Comparison of ENCODE assay signal across 8 cellular contexts in the genomic region with DNA sequence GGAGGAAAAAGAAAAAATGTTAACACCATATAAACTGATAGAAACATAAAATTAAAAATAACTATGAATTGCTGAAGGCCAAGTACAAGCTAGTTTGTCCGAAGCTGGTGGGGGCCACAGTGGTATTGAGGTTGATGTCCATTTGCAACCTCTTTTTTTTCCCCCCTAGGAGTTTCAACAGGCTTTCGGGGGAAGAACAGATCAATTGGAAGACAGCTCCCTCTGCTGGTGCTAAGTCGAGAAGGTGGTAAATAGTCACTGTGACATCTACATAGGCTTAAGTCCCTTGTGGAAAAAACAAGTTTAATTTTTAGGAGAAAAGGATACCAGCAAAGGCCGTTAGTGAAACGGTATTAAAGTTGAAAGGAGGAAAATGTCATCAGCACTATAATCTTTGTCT.
DNase-seq lines count a peak whose midpoint lies in the region; FAIRE-seq and TF ChIP-seq lines count a peak whose summit lies in the region.

No MANE protein-coding gene starts in this region.

- no peak overlapping the region for H2BK5ac ChIP-seq in neuronal stem cell (ENCODE audit: low read length)

- no peak overlapping the region for H3K4me2 ChIP-seq in SU-DHL-6 (ENCODE audit: low read depth, low read length, poor library complexity, severe bottlenecking)
- H3K4me2 ChIP-seq in endothelial cell of umbilical vein (ENCODE audit: insufficient read depth, low read length), result no peak overlapping the region
- H3K4me2 ChIP-seq in neuronal stem cell (ENCODE audit: insufficient read depth, low read length, poor library complexity, severe bottlenecking), result no peak overlapping the region

- H3K9ac ChIP-seq in SU-DHL-6 (ENCODE audit: low read length) (no peak overlapping the region), endothelial cell of umbilical vein (replicated peaks; ENCODE audit: extremely low read depth, insufficient read depth, low read length) (no peak overlapping the region), neuronal stem cell (ENCODE audit: low read depth, low read length, poor library complexity) (no peak overlapping the region)

- no peaks in the 10 kb centered on the region for H3F3A ChIP-seq in SU-DHL-6 (ENCODE audit: insufficient read depth)

- CTCF ChIA-PET in endothelial cell of umbilical vein (lab: Charles Lee), result interaction anchor here (1.0 to 2.8 kb wide), 3 partner anchors 39 to 206 kb away, joined by 3 to 17 read pairs (median 4); no protein-coding TSS in a partner anchor

- 16% methylated on average over 5 of the region's 5 CpGs for WGBS in prostate gland
- no CpG with 5 or more reads among the region's 5 CpGs for WGBS in neuronal stem cell (ENCODE audit: extremely low coverage in 2 of 2, insufficient read length in 2 of 2, insufficient replicate concordance in 1 of 2), 2 donors

- no peaks in the 10 kb centered on the region for H3K9me2 ChIP-seq in SU-DHL-6 (replicated peaks; ENCODE audit: insufficient read depth, low read length)

- no TSS peak for BruUV-seq in endothelial cell of umbilical vein (replicated peaks; lab: Mats Ljungman, UMichigan)

- H3K4me3 ChIP-seq in SU-DHL-6 (ENCODE audit: insufficient read depth, low read length, poor library complexity, severe bottlenecking) (no peak overlapping the region), endothelial cell of umbilical vein (replicated peaks in 1 of 3; ENCODE audit: insufficient read depth in 1 of 3, low read depth in 1 of 3, low read length in 3 of 3) (no peak overlapping the region), prostate gland (no peak overlapping the region), neuronal stem cell (ENCODE audit: low read length in 2 of 2) (no peak overlapping the region)

- H3K14ac ChIP-seq in neuronal stem cell (ENCODE audit: low read length), result no peak overlapping the region

- TF ChIP-seq CTCF in SU-DHL-6 (IDR thresholded peaks at IDR 0.05; ENCODE audit: insufficient read depth, low read length, poor library complexity, severe bottlenecking), result peak; percentile 43
- peak; percentile 14 to 36 for TF ChIP-seq CTCF in endothelial cell of umbilical vein (IDR thresholded peaks at IDR 0.05; ENCODE audit: extremely low read depth in 1 of 2, insufficient read depth in 1 of 2, low read depth in 1 of 2, low read length in 2 of 2)
- TF ChIP-seq CTCF in prostate gland (IDR thresholded peaks at IDR 0.05), result peak in 2 of 4 experiments; percentile 21 to 23

- dilution Hi-C loops in endothelial cell of umbilical vein (cut with MboI; ENCODE audit: extremely low pct_ligation_motif_present, low sequenced_read_pairs), result no loop called here

- no peak overlapping the region for H2BK12ac ChIP-seq in neuronal stem cell (ENCODE audit: low read length)

- no peak overlapping the region for H3K18ac ChIP-seq in neuronal stem cell (ENCODE audit: low read length)

- H3K27me3 ChIP-seq in SU-DHL-6 (ENCODE audit: low read length) (no peaks in the 10 kb centered on the region), endothelial cell of umbilical vein (ENCODE audit: control insufficient read depth in 2 of 2, insufficient read depth in 2 of 2, low read length in 2 of 2) (no peaks in the 10 kb centered on the region), prostate gland (replicated peaks; ENCODE audit: insufficient read depth) (no peaks in the 10 kb centered on the region), neuronal stem cell (ENCODE audit: control insufficient read depth in 3 of 3, insufficient read depth in 3 of 3, low read depth in 1 of 3, low read length in 3 of 3) (no peaks in the 10 kb centered on the region)

- H3K23ac ChIP-seq in neuronal stem cell (ENCODE audit: low read depth, low read length, poor library complexity), result no peak overlapping the region

- intact Hi-C loops in endothelial cell of umbilical vein (cut with micrococcal nuclease) (loop anchor here (2.0 kb wide), 1 partner anchor 107 kb away; no protein-coding TSS in a partner anchor), prostate gland (cut with DNase I) (loop anchor here (10.0 kb wide), 1 partner anchor 201 kb away; no protein-coding TSS in a partner anchor)

- H3K79me1 ChIP-seq in neuronal stem cell (ENCODE audit: low read depth, low read length), result no peaks in the 10 kb centered on the region

- no peak overlapping the region for H3K27ac ChIP-seq in SU-DHL-6 (ENCODE audit: low read depth, low read length)
- H3K27ac ChIP-seq in endothelial cell of umbilical vein (ENCODE audit: insufficient read depth, low read depth, low read length), result no peak overlapping the region
- no peak overlapping the region for H3K27ac ChIP-seq in prostate gland
- H3K27ac ChIP-seq in neuronal stem cell (replicated peaks; ENCODE audit: low read length), result no peak overlapping the region

- H3K4me1 ChIP-seq in endothelial cell of umbilical vein (ENCODE audit: control insufficient read depth, extremely low read depth, insufficient read depth, low read length), result no peaks in the 10 kb centered on the region
- no peaks in the 10 kb centered on the region for H3K4me1 ChIP-seq in prostate gland (replicated peaks)
- no peaks in the 10 kb centered on the region for H3K4me1 ChIP-seq in neuronal stem cell (ENCODE audit: control insufficient read depth in 2 of 2, insufficient read depth in 1 of 2, low read depth in 1 of 2, low read length in 2 of 2)

- no peak overlapping the region for H4K8ac ChIP-seq in neuronal stem cell (ENCODE audit: low read depth, low read length)

- H3K36me3 ChIP-seq in SU-DHL-6 (ENCODE audit: low read length) (no peaks in the 10 kb centered on the region), endothelial cell of umbilical vein (ENCODE audit: control insufficient read depth in 2 of 2, extremely low read depth in 1 of 2, insufficient read depth in 2 of 2, low read length in 2 of 2) (no peaks in the 10 kb centered on the region), prostate gland (no peaks in the 10 kb centered on the region), neuronal stem cell (replicated peaks in 1 of 2; ENCODE audit: control insufficient read depth in 2 of 2, insufficient read depth in 2 of 2, low read length in 2 of 2) (no peaks in the 10 kb centered on the region)

- TF ChIP-seq POLR2A in endothelial cell of umbilical vein (IDR thresholded peaks at IDR 0.05; ENCODE audit: low read depth, low read length), result no peak
- TF ChIP-seq POLR2A in prostate gland (IDR thresholded peaks at IDR 0.05), result no peak

- H4K91ac ChIP-seq in neuronal stem cell (ENCODE audit: low read depth, low read length, poor library complexity), result no peak overlapping the region

- H4K20me1 ChIP-seq in SU-DHL-6 (ENCODE audit: low read depth, low read length), result no peaks in the 10 kb centered on the region
- H4K20me1 ChIP-seq in endothelial cell of umbilical vein (replicated peaks; ENCODE audit: control insufficient read depth, extremely low read depth, insufficient read depth, low read length), result no peaks in the 10 kb centered on the region

- H3K9me3 ChIP-seq in SU-DHL-6 (ENCODE audit: insufficient read depth, low read length) (no peaks in the 10 kb centered on the region), endothelial cell of umbilical vein (replicated peaks; ENCODE audit: control insufficient read depth, insufficient read depth, low read length) (no peaks in the 10 kb centered on the region), prostate gland (no peaks in the 10 kb centered on the region), neuronal stem cell (replicated peaks in 1 of 2; ENCODE audit: control insufficient read depth in 2 of 2, insufficient read depth in 1 of 2, low read depth in 1 of 2, low read length in 2 of 2) (no peaks in the 10 kb centered on the region)

- no peak overlapping the region for H3K4ac ChIP-seq in neuronal stem cell (ENCODE audit: low read length)

- FAIRE-seq in endothelial cell of umbilical vein (lab: Jason Lieb, UNC), result peak; percentile 59

- H3K79me2 ChIP-seq in SU-DHL-6 (ENCODE audit: insufficient read depth, low read length), result no peaks in the 10 kb centered on the region
- no peaks in the 10 kb centered on the region for H3K79me2 ChIP-seq in endothelial cell of umbilical vein (ENCODE audit: control insufficient read depth, insufficient read depth, low read length)

- no peak overlapping the region for H2BK120ac ChIP-seq in neuronal stem cell (ENCODE audit: low read depth, low read length)

- DNase-seq in 8988T, result peak; percentile 8
- peak; percentile 21 for DNase-seq in EH (ENCODE audit: low read depth)
- DNase-seq in Kasumi-1 (lab: John Stamatoyannopoulos, UW), result peak; percentile 63 to 66
- DNase-seq in endothelial cell of umbilical vein (ENCODE audit: low read depth, low spot score), result peak; percentile 19
- peak; percentile 4 for DNase-seq in prostate gland (ENCODE audit: low spot score)
- DNase-seq in neuronal stem cell (ENCODE audit: low spot score), result no peak
- DNase-seq in HuH-7 (ENCODE audit: low spot score), result no peak

- POLR2A ChIA-PET in endothelial cell of umbilical vein (lab: Charles Lee), result no interaction called here

- H2BK15ac ChIP-seq in neuronal stem cell (ENCODE audit: low read length), result no peak overlapping the region

- no peak overlapping the region for H2AFZ ChIP-seq in SU-DHL-6 (ENCODE audit: low read depth, low read length, severe bottlenecking)
- no peak overlapping the region for H2AFZ ChIP-seq in endothelial cell of umbilical vein (ENCODE audit: low read depth, low read length)
- H2AFZ ChIP-seq in neuronal stem cell (ENCODE audit: low read length), result no peak overlapping the region

- H3K9me1 ChIP-seq in endothelial cell of umbilical vein (replicated peaks; ENCODE audit: control insufficient read depth, extremely low read depth, insufficient read depth, low read length), result no peaks in the 10 kb centered on the region

- H2AK5ac ChIP-seq in neuronal stem cell (ENCODE audit: low read depth, low read length), result no peak overlapping the region

TF ChIP-seq in endothelial cell of umbilical vein, 7 proteins besides CTCF, POLR2A, EP300 and RAD21:
- TF ChIP-seq POLR2AphosphoS5 (IDR thresholded peaks at IDR 0.05; ENCODE audit: insufficient read depth, low read depth, low read length) (no peak), GATA2 (IDR thresholded peaks at IDR 0.05; ENCODE audit: insufficient read depth, insufficient read length, low read depth, low read length) (no peak), MYC (IDR thresholded peaks at IDR 0.05; ENCODE audit: low read depth, low read length) (no peak), EZH2 (IDR thresholded peaks at IDR 0.05; ENCODE audit: borderline replicate concordance, low read depth, low read length, severe bottlenecking) (no peak)
- TF ChIP-seq, protein P1, sequence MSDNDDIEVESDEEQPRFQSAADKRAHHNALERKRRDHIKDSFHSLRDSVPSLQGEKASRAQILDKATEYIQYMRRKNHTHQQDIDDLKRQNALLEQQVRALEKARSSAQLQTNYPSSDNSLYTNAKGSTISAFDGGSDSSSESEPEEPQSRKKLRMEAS (IDR thresholded peaks at IDR 0.05; ENCODE audit: insufficient read depth, insufficient read length), result no peak

Comparison
In these comparisons a context has a peak if more than half of its experiments do, and no peak if none do; other contexts are left out.
1. DNase-seq: peak in 8988T (single experiment), EH (single experiment), Kasumi-1 (2 of 2), endothelial cell of umbilical vein (single experiment) and prostate gland (single experiment); none in neuronal stem cell (single experiment) and HuH-7 (single experiment).